ENCODE assay signal across 28 cellular contexts in genomic region chrX:77565278-77565677, GRCh38.
"Had no signal": no experiment of that assay in that cellular context is flagged by ENCODE, and none has a peak within 500 bp of the region (broad histone marks: within the 10 kb centered on the region; RNA-seq: fewer than 3 reads in every experiment).

No MANE protein-coding gene starts in this region.

- H3K4me1 ChIP-seq: ascending aorta had no signal

- H3K27me3 Mint-ChIP-seq: activated CD4-positive, alpha-beta memory T cell treated with anti-CD3 and anti-CD28 coated beads, Interleukin-2, amount 10 ng/mL, durations not matched to agents 7 days and 5 days; activated CD4-positive, alpha-beta T cell treated with anti-CD3 and anti-CD28 coated beads, Interleukin-2, amount 10 ng/mL, durations not matched to agents 7 days and 5 days; activated naive CD4-positive, alpha-beta T cell treated with anti-CD3 and anti-CD28 coated beads, Interleukin-2, amount 10 ng/mL, durations not matched to agents 7 days and 5 days; activated naive CD8-positive, alpha-beta T cell treated with anti-CD3 and anti-CD28 coated beads, Interleukin-2, amount 10 ng/mL, durations not matched to agents 7 days and 5 days; brain; central memory CD8-positive, alpha-beta T cell; dendritic cell treated with granulocyte-macrophage colony-stimulating factor and Interleukin-4, amounts not matched to agents 40 ng/mL and 50 ng/mL, for 4 days had no signal

- H3K9me3 Mint-ChIP-seq: activated CD4-positive, alpha-beta T cell treated with anti-CD3 and anti-CD28 coated beads, Interleukin-2, amount 10 ng/mL, durations not matched to agents 7 days and 5 days; activated T-cell treated with anti-CD3 and anti-CD28 coated beads, Interleukin-2, amount 50 U/mL, for 24 hours; central memory CD8-positive, alpha-beta T cell; dendritic cell treated with granulocyte-macrophage colony-stimulating factor and Interleukin-4, amounts not matched to agents 40 ng/mL and 50 ng/mL, for 4 days had no signal

- ATAC-seq: activated naive CD4-positive, alpha-beta T cell treated with anti-CD3 and anti-CD28 coated beads, Interleukin-2, amount 50 U/mL, for 72 hours; activated T-cell treated with anti-CD3 and anti-CD28 coated beads, Interleukin-2, amount 50 U/mL, for 72 hours; esophagus mucosa; WTC11 had no signal

- H3K4me1 Mint-ChIP-seq: activated CD4-positive, alpha-beta memory T cell treated with anti-CD3 and anti-CD28 coated beads, Interleukin-2, amount 10 ng/mL, durations not matched to agents 7 days and 5 days; activated CD4-positive, alpha-beta T cell treated with anti-CD3 and anti-CD28 coated beads, Interleukin-2, amount 10 ng/mL, durations not matched to agents 7 days and 5 days; activated naive CD4-positive, alpha-beta T cell treated with anti-CD3 and anti-CD28 coated beads, Interleukin-2, amount 10 ng/mL, durations not matched to agents 7 days and 5 days; activated naive CD8-positive, alpha-beta T cell treated with anti-CD3 and anti-CD28 coated beads, Interleukin-2, amount 10 ng/mL, durations not matched to agents 7 days and 5 days; brain; endodermal cell had no signal

- H3K27ac Mint-ChIP-seq: activated CD4-positive, alpha-beta memory T cell treated with anti-CD3 and anti-CD28 coated beads, Interleukin-2, amount 10 ng/mL, durations not matched to agents 7 days and 5 days; activated CD4-positive, alpha-beta T cell treated with anti-CD3 and anti-CD28 coated beads, Interleukin-2, amount 10 ng/mL, durations not matched to agents 7 days and 5 days; activated naive CD4-positive, alpha-beta T cell treated with anti-CD3 and anti-CD28 coated beads, Interleukin-2, amount 10 ng/mL, durations not matched to agents 7 days and 5 days; activated naive CD8-positive, alpha-beta T cell treated with anti-CD3 and anti-CD28 coated beads, Interleukin-2, amount 10 ng/mL, durations not matched to agents 7 days and 5 days; activated T-cell treated with anti-CD3 and anti-CD28 coated beads, Interleukin-2, amount 50 U/mL, for 24 hours; brain; dendritic cell treated with granulocyte-macrophage colony-stimulating factor and Interleukin-4, amounts not matched to agents 40 ng/mL and 50 ng/mL, for 4 days; endodermal cell; WTC11 had no signal

- H3K27me3 ChIP-seq: ascending aorta had no signal

- H3K27ac ChIP-seq: ascending aorta, coronary artery, dorsolateral prefrontal cortex had no signal

- H3K4me3 Mint-ChIP-seq: activated CD4-positive, alpha-beta memory T cell treated with anti-CD3 and anti-CD28 coated beads, Interleukin-2, amount 10 ng/mL, durations not matched to agents 7 days and 5 days; activated CD4-positive, alpha-beta T cell treated with anti-CD3 and anti-CD28 coated beads, Interleukin-2, amount 10 ng/mL, durations not matched to agents 7 days and 5 days; activated naive CD4-positive, alpha-beta T cell treated with anti-CD3 and anti-CD28 coated beads, Interleukin-2, amount 10 ng/mL, durations not matched to agents 7 days and 5 days; activated naive CD8-positive, alpha-beta T cell treated with anti-CD3 and anti-CD28 coated beads, Interleukin-2, amount 10 ng/mL, durations not matched to agents 7 days and 5 days; activated T-cell treated with anti-CD3 and anti-CD28 coated beads, Interleukin-2, amount 50 U/mL, for 24 hours; activated T-cell treated with anti-CD3 and anti-CD28 coated beads, Interleukin-2, amount 50 U/mL, for 72 hours; brain; central memory CD8-positive, alpha-beta T cell; dendritic cell treated with granulocyte-macrophage colony-stimulating factor and Interleukin-4, amounts not matched to agents 40 ng/mL and 50 ng/mL, for 4 days; endodermal cell; WTC11 had no signal

- FAIRE-seq: bronchial epithelial cell, frontal cortex had no signal

- DNase-seq: activated CD4-positive, alpha-beta memory T cell treated with anti-CD3 and anti-CD28 coated beads, Interleukin-2, amount 10 ng/mL, durations not matched to agents 7 days and 5 days; activated CD4-positive, alpha-beta T cell treated with anti-CD3 and anti-CD28 coated beads for 1 hour; activated CD4-positive, alpha-beta T cell treated with anti-CD3 and anti-CD28 coated beads for 4 hours; activated CD4-positive, alpha-beta T cell treated with anti-CD3 and anti-CD28 coated beads, Interleukin-2, amount 10 ng/mL, durations not matched to agents 7 days and 5 days; activated CD4-positive, alpha-beta T cell treated with anti-CD3 and anti-CD28 coated beads, Interleukin-2, amount 50 U/mL, for 4 hours; activated CD8-positive, alpha-beta memory T cell treated with anti-CD3 and anti-CD28 coated beads, Interleukin-2, amount 50 U/mL, for 48 hours; activated gamma-delta T cell; activated naive CD4-positive, alpha-beta T cell; activated naive CD4-positive, alpha-beta T cell treated with anti-CD3 and anti-CD28 coated beads, Interleukin-2, amount 10 ng/mL, durations not matched to agents 7 days and 5 days; activated naive CD8-positive, alpha-beta T cell treated with anti-CD3 and anti-CD28 coated beads, Interleukin-2, amount 10 ng/mL, durations not matched to agents 7 days and 5 days; activated T-cell treated with anti-CD3 and anti-CD28 coated beads for 4 hours; activated T-cell treated with anti-CD3 and anti-CD28 coated beads, Interleukin-2, amount 50 U/mL, for 24 hours; activated T-cell treated with anti-CD3 and anti-CD28 coated beads, Interleukin-2, amount 50 U/mL, for 72 hours; dorsolateral prefrontal cortex; effector memory CD4-positive, alpha-beta T cell; endodermal cell; head of caudate nucleus; T-helper 2 cell had no signal

- H3K4me3 ChIP-seq: ascending aorta, coronary artery, dorsolateral prefrontal cortex had no signal
